39 cellular contexts compared by ENCODE assay signal in genomic region chr6:41231246-41231645, GRCh38. TPM values are rescaled to one million over a fixed set of nuclear protein-coding genes. Genes with fewer than 3 reads are reported as not detected.
"Had no signal": no experiment of that assay in that cellular context is flagged by ENCODE, and none has a peak within 500 bp of the region (broad histone marks: within the 10 kb centered on the region; RNA-seq: fewer than 3 reads in every experiment).

No MANE protein-coding gene starts in this region.

- H3K9me3 ChIP-seq: MG63 had no signal

- H3K36me3 ChIP-seq: MG63 had no signal

- DNase-seq: Karpas-422, Kasumi-1, MG63, MM.1S, MV-4-11, NCI-H1048, NCI-H1092, NCI-H1092 treated with DMSO at 0.1 percent for 48 hours, NCI-H1105, NCI-H1105 treated with DMSO at 0.1 percent for 48 hours, NCI-H1417, NCI-H1417 treated with DMSO at 0.1 percent for 48 hours, NCI-H1436, NCI-H1436 treated with DMSO at 0.1 percent for 48 hours, NCI-H146, NCI-H1694, NCI-H1694 treated with DMSO at 0.1 percent for 48 hours, NCI-H187, NCI-H187 treated with DMSO at 0.1 percent for 48 hours, NCI-H1930, NCI-H2029, NCI-H2029 treated with DMSO at 0.1 percent for 48 hours, NCI-H2081, NCI-H2081 treated with DMSO at 0.1 percent for 48 hours, NCI-H2107, NCI-H2171, NCI-H2171 treated with DMSO at 0.1 percent for 48 hours, NCI-H2227 treated with DMSO at 0.1 percent for 48 hours, NCI-H226, NCI-H345, NCI-H446, NCI-H446 treated with DMSO at 0.1 percent for 48 hours, NCI-H510A, NCI-H510A treated with DMSO at 0.1 percent for 48 hours, NCI-H524 had no signal

- H3K4me3 ChIP-seq: MG63 had no signal

- H3K27me3 ChIP-seq: MG63 had no signal

RNA-seq across cellular contexts. Expression of gene TREML4, which starts 3.1 kb away (rescaled TPM):
- total RNA-seq: LHCN-M2, M059J, MCF 10A, NCI-H460 had no signal

RNA-seq across cellular contexts. Expression of gene TREML2, which starts 30.3 kb away (rescaled TPM):
- total RNA-seq: LHCN-M2, M059J, MCF 10A, NCI-H460 had no signal

RNA-seq across cellular contexts. Expression of gene TREM1, which starts 55.2 kb away (rescaled TPM):
- total RNA-seq: M059J had no signal
